In genomic region chr6:159976844-159977241, GRCh38 we compare ENCODE assay signal across 14 cellular contexts. TPM values are rescaled to one million over a fixed set of nuclear protein-coding genes. Genes with fewer than 3 reads are reported as not detected.
DNase-seq lines count a peak whose midpoint lies in the region; ATAC-seq and TF ChIP-seq lines count a peak whose summit lies in the region.
"Had no signal": no experiment of that assay in that cellular context is flagged by ENCODE, and none has a peak within 500 bp of the region (broad histone marks: within the 10 kb centered on the region; RNA-seq: fewer than 3 reads in every experiment).

No MANE protein-coding gene starts in this region.

- intact Hi-C loops in CD4-positive, alpha-beta T cell (cut with DNase I, micrococcal nuclease), result no loop called here

- no peak for DNase-seq in CD4-positive, alpha-beta T cell
- no peak for DNase-seq in caudate nucleus (lab: John Stamatoyannopoulos, UW)
- no peak for DNase-seq in progenitor cell of endocrine pancreas (ENCODE audit: low spot score, unreplicated experiment)
- DNase-seq in NCI-H1105 treated with DMSO at 0.1 percent for 48 hours (lab: John Stamatoyannopoulos, UW), result no peak
- DNase-seq in putamen (ENCODE audit: low spot score), result no peak
- DNase-seq in OCI-M2 (lab: John Stamatoyannopoulos, UW; ENCODE audit: unreplicated experiment), result no peak
- DNase-seq: Caco-2, NCI-H1694 treated with DMSO at 0.1 percent for 48 hours, Peyer's patch, WERI-Rb-1 had no signal

- POLR2A ChIA-PET in CD4-positive, alpha-beta T cell (lab: Charles Lee), result interaction anchor here (1.1 to 1.6 kb wide), 2 partner anchors 24 to 39 kb away, joined by 4 read pairs; no protein-coding TSS in a partner anchor

- no peaks in the 10 kb centered on the region for H3K36me3 Mint-ChIP-seq in CD4-positive, alpha-beta T cell (ENCODE audit: low read depth)
- H3K36me3 Mint-ChIP-seq in progenitor cell of endocrine pancreas (ENCODE audit: insufficient read depth), result no peaks in the 10 kb centered on the region

- H3K4me1 Mint-ChIP-seq in CD4-positive, alpha-beta T cell (ENCODE audit: low read depth), result peaks cover 94% of the 10 kb centered on the region
- peaks cover 55% of the 10 kb centered on the region for H3K4me1 Mint-ChIP-seq in progenitor cell of endocrine pancreas (ENCODE audit: low read depth)

- H3K27ac Mint-ChIP-seq in CD4-positive, alpha-beta T cell, result peak overlapping the region; percentile 35
- H3K27ac Mint-ChIP-seq in progenitor cell of endocrine pancreas, result peak overlapping the region; percentile 0

- no peak overlapping the region for H3K27ac ChIP-seq in CD4-positive, alpha-beta T cell (ENCODE audit: low read depth, low read length)
- H3K27ac ChIP-seq in KOPT-K1 (ENCODE audit: low read depth, low read length, poor library complexity, severe bottlenecking), result peak overlapping the region; percentile 96
- H3K27ac ChIP-seq in caudate nucleus (ENCODE audit: low read depth, low read length), result peak overlapping the region; percentile 2
- H3K27ac ChIP-seq: epithelial cell of prostate, WERI-Rb-1 had no signal

- no peaks in the 10 kb centered on the region for H3K9me3 Mint-ChIP-seq in CD4-positive, alpha-beta T cell
- H3K9me3 Mint-ChIP-seq in progenitor cell of endocrine pancreas (ENCODE audit: low read depth), result no peaks in the 10 kb centered on the region

- H3K27me3 Mint-ChIP-seq in CD4-positive, alpha-beta T cell, result no peaks in the 10 kb centered on the region
- no peaks in the 10 kb centered on the region for H3K27me3 Mint-ChIP-seq in progenitor cell of endocrine pancreas

- ATAC-seq in CD4-positive, alpha-beta T cell (ENCODE audit: poor library complexity), result no peak
- ATAC-seq in GM19035 (IDR thresholded peaks at IDR 0.05; ENCODE audit: unreplicated experiment), result no peak

- no peaks in the 10 kb centered on the region for H3K9me3 ChIP-seq in CD4-positive, alpha-beta T cell (ENCODE audit: control insufficient read depth, low read length)
- no peaks in the 10 kb centered on the region for H3K9me3 ChIP-seq in KOPT-K1 (ENCODE audit: insufficient read depth, low read length, poor library complexity, severe bottlenecking)
- H3K9me3 ChIP-seq: ascending aorta, Caco-2, Peyer's patch had no signal

- CTCF ChIA-PET in CD4-positive, alpha-beta T cell (lab: Charles Lee), result interaction anchor here (0.8 to 1.7 kb wide), 3 partner anchors 9 to 285 kb away, joined by 3 to 4 read pairs (median 3); no protein-coding TSS in a partner anchor

- peak overlapping the region; percentile 39 for H3K4me3 Mint-ChIP-seq in CD4-positive, alpha-beta T cell
- no peak overlapping the region for H3K4me3 Mint-ChIP-seq in progenitor cell of endocrine pancreas (ENCODE audit: low read depth)

- no peaks in the 10 kb centered on the region for H3K27me3 ChIP-seq in CD4-positive, alpha-beta T cell (ENCODE audit: control insufficient read depth, insufficient read depth, low read length)
- H3K27me3 ChIP-seq: ascending aorta, Peyer's patch had no signal

- 0 out of 2 replicates have a peak, but pooled peaks cover 7% of the 10 kb centered on the region for H3K36me3 ChIP-seq in KOPT-K1 (ENCODE audit: insufficient read depth, low read length)
- H3K36me3 ChIP-seq: ascending aorta, Peyer's patch, WERI-Rb-1 had no signal

- TF ChIP-seq CTCF in CD4-positive, alpha-beta T cell (IDR thresholded peaks at IDR 0.05), result no peak
- TF ChIP-seq CTCF in progenitor cell of endocrine pancreas (IDR thresholded peaks at IDR 0.05; ENCODE audit: unreplicated experiment), result no peak

RNA-seq across cellular contexts. Expression of gene IGF2R, which starts 8.0 kb away (rescaled TPM):
- total RNA-seq in CD4-positive, alpha-beta T cell, result 10 to 100 TPM; 43.8 to 46.7 TPM
- 144 and 147 TPM in 2 replicates for total RNA-seq in progenitor cell of endocrine pancreas
